Comparison of ENCODE assay signal across 8 cellular contexts in the genomic region with DNA sequence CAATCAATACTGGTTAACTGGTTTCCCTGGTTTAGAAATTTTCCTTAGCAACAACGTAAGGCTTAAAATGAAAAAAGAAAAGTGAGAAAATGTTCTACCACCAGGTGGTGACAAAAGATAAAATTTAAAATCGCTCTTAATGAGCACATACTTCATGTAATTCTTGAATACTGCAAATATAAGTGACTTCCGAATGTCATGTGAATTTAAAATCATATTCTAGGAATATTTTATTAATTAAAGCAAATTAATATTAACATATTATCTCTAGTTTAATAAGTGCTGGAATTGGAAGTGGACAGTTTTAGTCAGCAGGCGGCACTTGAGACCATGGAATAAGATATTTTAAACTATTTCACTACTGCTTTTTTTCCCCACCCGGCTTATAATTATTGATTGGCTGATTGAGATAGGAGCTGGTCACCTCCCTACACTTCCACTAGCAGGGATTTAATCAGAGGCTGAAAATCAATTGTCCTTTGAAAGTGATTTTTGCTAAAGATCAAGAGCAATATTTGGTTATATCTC. TPM values are rescaled to one million over a fixed set of nuclear protein-coding genes. Genes with fewer than 3 reads are reported as not detected.
DNase-seq lines count a peak whose midpoint lies in the region; ATAC-seq, FAIRE-seq and TF ChIP-seq lines count a peak whose summit lies in the region.

No MANE protein-coding gene starts in this region.

- WGBS in pancreas, 2 donors: 12 to 13% methylated on average over 5 of the region's 5 CpGs

- DNase-seq in A172 (ENCODE audit: low spot score) (peak; percentile 67), NCI-H748 treated with DMSO at 0.1 percent for 48 hours (lab: John Stamatoyannopoulos, UW) (peak; percentile 19), dedifferentiated amniotic fluid mesenchymal stem cell (ENCODE audit: extremely low spot score) (peak; percentile 60), pancreas (no peak)
- no peak for DNase-seq in effector CD4-positive, alpha-beta T cell

- H3K4me1 ChIP-seq in pancreas: peaks cover 0 to 10% (median 0%) of the 10 kb centered on the region in 3 donors

- H3K9me3 ChIP-seq in pancreas: no peaks in the 10 kb centered on the region

- H3K4me3 ChIP-seq in pancreas: no peak overlapping the region

- peak; percentile 5 to 67 (median 50) for TF ChIP-seq CTCF in pancreas (IDR thresholded peaks at IDR 0.05)

- no peaks in the 10 kb centered on the region for H3K27me3 ChIP-seq in pancreas

- no peak overlapping the region for H3K27ac ChIP-seq in pancreas

- no peaks in the 10 kb centered on the region for H3K36me3 ChIP-seq in pancreas

- FAIRE-seq in pancreas (lab: Jason Lieb, UNC): peak; percentile 98

- intact Hi-C loops in pancreas (cut with DNase I): loop anchor here (5.0 to 10.0 kb wide), 6 partner anchors 705 to 1895 kb away; no protein-coding TSS in a partner anchor

- ATAC-seq in GM18867 (IDR thresholded peaks at IDR 0.05; ENCODE audit: unreplicated experiment) (peak; percentile 53), pancreas (peak in 1 of 4 donors; percentile 36), HG03097 (IDR thresholded peaks at IDR 0.05; ENCODE audit: low FRiP score, unreplicated experiment) (no peak), GM21367 (IDR thresholded peaks at IDR 0.05; ENCODE audit: unreplicated experiment) (no peak)

RNA-seq across cellular contexts. Expression of a gene that starts 5.0 kb away (rescaled TPM):
- total RNA-seq in A172 (2014; rRNA removed; shearing (Covaris generic)): 3.7 and 7.7 TPM in 2 replicates
- 10 to 100 TPM in 4 of 6 donors, 1 to 10 TPM in 2; 4.4 to 32.1 (median 13.6) TPM for total RNA-seq in pancreas
- 10 to 100 TPM in 1 of 2 donors, 1 to 10 TPM in 1; 8.6 to 22.8 TPM for polyA plus RNA-seq in pancreas

Comparison
In these comparisons a context has a peak if more than half of its experiments do, and no peak if none do; other contexts are left out.
1. DNase-seq: peak in A172 (single experiment), NCI-H748 treated with DMSO at 0.1 percent for 48 hours (single experiment) and dedifferentiated amniotic fluid mesenchymal stem cell (single experiment); none in pancreas (0 of 6) and effector CD4-positive, alpha-beta T cell (single experiment).